32 cellular contexts compared by ENCODE assay signal in the genomic region with DNA sequence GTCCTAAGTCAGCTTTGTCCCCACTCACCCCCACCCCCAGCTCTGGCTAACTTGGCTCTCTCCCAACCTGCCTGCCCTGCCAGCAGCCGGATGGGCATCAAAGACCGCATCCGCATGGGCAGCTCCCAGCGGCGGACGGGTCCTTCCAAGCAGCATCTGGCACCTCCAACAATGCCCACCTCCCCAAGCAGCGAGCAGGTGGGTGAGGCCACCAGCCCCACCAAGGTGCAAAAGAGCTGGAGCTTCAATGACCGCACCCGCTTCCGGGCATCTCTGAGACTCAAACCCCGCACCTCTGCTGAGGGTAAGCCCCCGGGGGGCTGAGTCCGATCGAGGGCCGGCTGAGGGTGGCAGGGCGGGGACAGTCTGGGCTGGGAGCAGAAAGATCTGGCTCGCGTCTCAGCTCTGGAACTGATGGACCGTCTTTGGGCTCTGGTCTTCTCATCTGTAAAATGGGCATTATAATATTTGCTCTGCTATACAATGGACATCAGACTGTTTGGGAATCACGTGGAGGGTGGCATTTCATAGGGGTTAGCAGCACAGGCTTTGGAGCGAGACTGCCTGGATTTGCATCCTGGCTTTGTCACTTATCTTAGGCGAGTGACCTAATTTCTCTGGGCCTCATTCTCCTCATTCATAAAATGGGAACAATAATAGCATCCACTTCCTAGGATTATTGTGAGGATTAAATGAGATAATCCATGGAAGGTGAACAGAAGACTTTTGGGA. TPM values are rescaled to one million over a fixed set of nuclear protein-coding genes. Genes with fewer than 3 reads are reported as not detected.
"Had no signal": no experiment of that assay in that cellular context is flagged by ENCODE, and none has a peak within 500 bp of the region (broad histone marks: within the 10 kb centered on the region; RNA-seq: fewer than 3 reads in every experiment).

No MANE protein-coding gene starts in this region.

- H3K27me3 ChIP-seq: left lung, right atrium auricular region, stomach, testis, thyroid gland, transverse colon, upper lobe of left lung, vagina had no signal

- H3K9ac ChIP-seq: parathyroid adenoma had no signal

- FAIRE-seq: islet of Langerhans, kidney had no signal

- H3K79me2 ChIP-seq: parathyroid adenoma had no signal

- H3K27ac Mint-ChIP-seq: immature natural killer cell; memory B cell; natural killer cell treated with Interleukin-12 subunit alpha and Interleukin-12 subunit beta and Interleukin-15 and Interleukin-18, amount 100 ng/mL, for 72 hours; progenitor cell of endocrine pancreas; stimulated activated naive B cell treated with anti-CD40 and anti-IgM and Interleukin-4, amounts not matched to agents 10 μg/mL and 1 μg/mL and 100 μg/mL, for 72 hours had no signal

- DNase-seq: hypothalamus; immature natural killer cell; kidney; left colon; midbrain; mucosa of descending colon; naive thymus-derived CD4-positive, alpha-beta T cell; nucleus accumbens; stimulated activated CD4-positive, alpha-beta T cell treated with anti-CD3 and anti-CD28 coated beads, Interleukin-12 subunit alpha, Interleukin-12 subunit beta, amount 100 ng/mL, for 4 hours; stimulated activated CD4-positive, alpha-beta T cell treated with anti-CD3 and anti-CD28 coated beads, Interleukin-15, amount 100 ng/mL, for 24 hours; stimulated activated CD4-positive, alpha-beta T cell treated with anti-CD3 and anti-CD28 coated beads, Interleukin-2, amount 100 ng/mL, for 24 hours; stimulated activated CD4-positive, alpha-beta T cell treated with anti-CD3 and anti-CD28 coated beads, Interleukin-4, amount 100 ng/mL, for 1 hour; stimulated activated naive B cell treated with anti-CD40 and anti-IgM and Interleukin-4, amounts not matched to agents 10 μg/mL and 1 μg/mL and 100 μg/mL, for 72 hours; stimulated activated naive CD8-positive, alpha-beta T cell treated with anti-CD3 and anti-CD28 coated beads, Interleukin-15, Interleukin-2, amounts not matched to agents 100 U/mL and 50 U/mL, for 24 hours; stomach; testis; thyroid gland; transverse colon had no signal

- H3K36me3 ChIP-seq: left lung, right atrium auricular region, thyroid gland, transverse colon, upper lobe of left lung, vagina had no signal

- H3K27ac ChIP-seq: left lung, parathyroid adenoma, right atrium auricular region, skin epidermis, stomach, testis, thyroid gland, transverse colon, upper lobe of left lung, vagina had no signal

- H3K4me1 ChIP-seq: left lung, parathyroid adenoma, right atrium auricular region, stomach, testis, thyroid gland, transverse colon, vagina had no signal

- H3K9me3 Mint-ChIP-seq: immature natural killer cell; memory B cell; natural killer cell treated with Interleukin-12 subunit alpha and Interleukin-12 subunit beta and Interleukin-15 and Interleukin-18, amount 100 ng/mL, for 72 hours; stimulated activated naive B cell treated with anti-CD40 and anti-IgM and Interleukin-4, amounts not matched to agents 10 μg/mL and 1 μg/mL and 100 μg/mL, for 72 hours had no signal

- ATAC-seq: left colon; left lung; mucosa of descending colon; naive thymus-derived CD4-positive, alpha-beta T cell; sciatic nerve; stimulated activated naive B cell treated with anti-CD40 and anti-IgM and Interleukin-4, amounts not matched to agents 10 μg/mL and 1 μg/mL and 100 μg/mL, for 72 hours; stimulated activated naive CD8-positive, alpha-beta T cell treated with anti-CD3 and anti-CD28 coated beads, Interleukin-15, Interleukin-2, amounts not matched to agents 100 U/mL and 50 U/mL, for 24 hours had no signal

- H2AFZ ChIP-seq: parathyroid adenoma had no signal

- H3K27me3 Mint-ChIP-seq: naive thymus-derived CD4-positive, alpha-beta T cell; natural killer cell treated with Interleukin-12 subunit alpha and Interleukin-12 subunit beta and Interleukin-15 and Interleukin-18, amount 100 ng/mL, for 72 hours; progenitor cell of endocrine pancreas; stimulated activated naive B cell treated with anti-CD40 and anti-IgM and Interleukin-4, amounts not matched to agents 10 μg/mL and 1 μg/mL and 100 μg/mL, for 72 hours had no signal

- H3K4me3 Mint-ChIP-seq: immature natural killer cell; memory B cell; naive thymus-derived CD4-positive, alpha-beta T cell; natural killer cell treated with Interleukin-12 subunit alpha and Interleukin-12 subunit beta and Interleukin-15 and Interleukin-18, amount 100 ng/mL, for 72 hours; stimulated activated naive B cell treated with anti-CD40 and anti-IgM and Interleukin-4, amounts not matched to agents 10 μg/mL and 1 μg/mL and 100 μg/mL, for 72 hours had no signal

- H3K9me3 ChIP-seq: left lung, mucosa of descending colon, right atrium auricular region, stomach, testis, thyroid gland, transverse colon, upper lobe of left lung, vagina had no signal

- H3K4me3 ChIP-seq: left lung, mucosa of descending colon, right atrium auricular region, skin epidermis, stomach, testis, thyroid gland, transverse colon, upper lobe of left lung, vagina had no signal

- H3K36me3 Mint-ChIP-seq: immature natural killer cell; memory B cell; naive thymus-derived CD4-positive, alpha-beta T cell; natural killer cell treated with Interleukin-12 subunit alpha and Interleukin-12 subunit beta and Interleukin-15 and Interleukin-18, amount 100 ng/mL, for 72 hours; stimulated activated naive B cell treated with anti-CD40 and anti-IgM and Interleukin-4, amounts not matched to agents 10 μg/mL and 1 μg/mL and 100 μg/mL, for 72 hours had no signal

RNA-seq across cellular contexts. Expression of a gene that starts 47.6 kb away (rescaled TPM):
- total RNA-seq: lung microvascular endothelial cell, pulmonary artery endothelial cell had no signal
- polyA plus RNA-seq: immature natural killer cell, neural cell had no signal
